Comparison of ENCODE assay signal across 18 cellular contexts in genomic region chr13:67943116-67943515, GRCh38.
A peak's percentile ranks its signal among the peaks of the same experiment; 100 is the strongest.
DNase-seq lines count a peak whose midpoint lies in the region; ATAC-seq and TF ChIP-seq lines count a peak whose summit lies in the region.
"Had no signal": no experiment of that assay in that cellular context is flagged by ENCODE, and none has a peak within 500 bp of the region (broad histone marks: within the 10 kb centered on the region; RNA-seq: fewer than 3 reads in every experiment).

No MANE protein-coding gene starts in this region.

- H3K79me2 ChIP-seq in mammary epithelial cell (ENCODE audit: insufficient read depth, low read length) (no peaks in the 10 kb centered on the region), trophoblast cell (ENCODE audit: control insufficient read depth, insufficient read depth, low read length, poor library complexity) (no peaks in the 10 kb centered on the region)

- BruUV-seq in MCF 10A (replicated peaks; lab: Mats Ljungman, UMichigan) (no TSS peak), mammary epithelial cell (replicated peaks; lab: Mats Ljungman, UMichigan) (no TSS peak)

- H4K91ac ChIP-seq in trophoblast cell (ENCODE audit: low read depth, low read length) = no peak overlapping the region

- H3K9me3 Mint-ChIP-seq in MCF 10A (ENCODE audit: unreplicated experiment) (peaks cover 8% of the 10 kb centered on the region), glutamatergic neuron (ENCODE audit: unreplicated experiment) (no peaks in the 10 kb centered on the region)
- H3K9me3 Mint-ChIP-seq: H9 had no signal

- H3K14ac ChIP-seq in trophoblast cell (ENCODE audit: low read length) = no peak overlapping the region

- H3K9me3 ChIP-seq in mammary epithelial cell (replicated peaks; ENCODE audit: insufficient read depth, low read length) (no peaks in the 10 kb centered on the region), trophoblast cell (ENCODE audit: insufficient read depth, low read depth, low read length) (no peaks in the 10 kb centered on the region), upper lobe of right lung (no peaks in the 10 kb centered on the region)

- H3K27me3 Mint-ChIP-seq in MCF 10A (ENCODE audit: insufficient read depth, unreplicated experiment) (no peaks in the 10 kb centered on the region), glutamatergic neuron (ENCODE audit: unreplicated experiment) (no peaks in the 10 kb centered on the region)
- H3K27me3 Mint-ChIP-seq: B cell; CD4-positive, alpha-beta memory T cell had no signal

- H3K4me1 Mint-ChIP-seq in MCF 10A (ENCODE audit: insufficient read depth, unreplicated experiment) (no peaks in the 10 kb centered on the region), glutamatergic neuron (ENCODE audit: low read depth, unreplicated experiment) (peaks cover 2% of the 10 kb centered on the region)
- H3K4me1 Mint-ChIP-seq: B cell; CD4-positive, alpha-beta memory T cell; H9 had no signal

- H3K4ac ChIP-seq in trophoblast cell (ENCODE audit: low read depth, low read length) = no peak overlapping the region

- no peak overlapping the region for H2AK5ac ChIP-seq in trophoblast cell (ENCODE audit: low read length)

- dilution Hi-C loops in mammary epithelial cell (cut with HindIII; ENCODE audit: low sequenced_read_pairs) = no loop called here

- H3K9ac ChIP-seq in mammary epithelial cell (ENCODE audit: insufficient read depth, low read length) = no peak overlapping the region
- no peak overlapping the region for H3K9ac ChIP-seq in trophoblast cell (ENCODE audit: low read length)

- H2AFZ ChIP-seq in mammary epithelial cell (ENCODE audit: low read depth, low read length) (no peak overlapping the region), trophoblast cell (ENCODE audit: insufficient read depth, low read length, poor library complexity) (no peak overlapping the region)

- no peaks in the 10 kb centered on the region for H4K20me1 ChIP-seq in mammary epithelial cell (ENCODE audit: insufficient read depth, low read length)

- DNase-seq in MCF 10A (ENCODE audit: unreplicated experiment) (peak; percentile 14), mammary epithelial cell (no peak), astrocyte of the spinal cord (ENCODE audit: low read depth, low spot score) (peak; percentile 32), glutamatergic neuron (no peak), AG08396 (ENCODE audit: low spot score) (no peak), hypothalamus (lab: John Stamatoyannopoulos, UW) (no peak), trophoblast cell (no peak), upper lobe of right lung (no peak)
- DNase-seq: 8988T; CD4-positive, alpha-beta memory T cell; DMS79 treated with DMSO at 0.1 percent for 48 hours; EL; GDM1; GOT3; H9; HFFc6 had no signal

- H3K27ac Mint-ChIP-seq in MCF 10A (ENCODE audit: low read depth, unreplicated experiment) (no peak overlapping the region), glutamatergic neuron (ENCODE audit: unreplicated experiment) (peak overlapping the region; percentile 11)
- H3K27ac Mint-ChIP-seq: B cell; CD4-positive, alpha-beta memory T cell; H9; HFFc6 had no signal

- H3K4me1 ChIP-seq in mammary epithelial cell (ENCODE audit: insufficient read depth, low read length) = no peaks in the 10 kb centered on the region
- no peaks in the 10 kb centered on the region for H3K4me1 ChIP-seq in trophoblast cell (ENCODE audit: control insufficient read depth in 1 of 2, insufficient read depth in 2 of 2, low read length in 2 of 2)
- no peaks in the 10 kb centered on the region for H3K4me1 ChIP-seq in upper lobe of right lung

- H2BK12ac ChIP-seq in trophoblast cell (ENCODE audit: low read length) = no peak overlapping the region

- no peak overlapping the region for H3K4me3 Mint-ChIP-seq in MCF 10A (ENCODE audit: unreplicated experiment)
- H3K4me3 Mint-ChIP-seq in glutamatergic neuron (ENCODE audit: unreplicated experiment) = no peak overlapping the region
- H3K4me3 Mint-ChIP-seq: B cell; CD4-positive, alpha-beta memory T cell; H9; HFFc6 had no signal

- H3K4me3 ChIP-seq in mammary epithelial cell (replicated peaks in 1 of 3; ENCODE audit: insufficient read depth in 1 of 3, low read depth in 2 of 3, low read length in 3 of 3) = no peak overlapping the region
- H3K4me3 ChIP-seq in astrocyte of the spinal cord (ENCODE audit: low read depth, low read length) = no peak overlapping the region
- H3K4me3 ChIP-seq in trophoblast cell (ENCODE audit: low read depth, low read length) = no peak overlapping the region
- no peak overlapping the region for H3K4me3 ChIP-seq in upper lobe of right lung

- H3K27ac ChIP-seq in mammary epithelial cell (ENCODE audit: insufficient read depth, low read depth, low read length) (no peak overlapping the region), trophoblast cell (ENCODE audit: low read depth, low read length) (no peak overlapping the region), upper lobe of right lung (no peak overlapping the region)
- H3K27ac ChIP-seq: C4-2B had no signal

- H4K12ac ChIP-seq in trophoblast cell (ENCODE audit: low read depth, low read length) = no peak overlapping the region

- 36% methylated on average over 3 of the region's 4 CpGs for WGBS in mammary epithelial cell (ENCODE audit: low coverage, missing lambda C conversion rate)
- no CpG with 5 or more reads among the region's 4 CpGs for WGBS in trophoblast cell (ENCODE audit: extremely low coverage, insufficient coverage, insufficient read length)

- H3K79me1 ChIP-seq in trophoblast cell (ENCODE audit: low read length) = no peaks in the 10 kb centered on the region

- H3K4me2 ChIP-seq in mammary epithelial cell (ENCODE audit: insufficient read depth, low read depth, low read length) = no peak overlapping the region
- no peak overlapping the region for H3K4me2 ChIP-seq in trophoblast cell (ENCODE audit: low read length)

- in situ Hi-C loops in mammary epithelial cell (cut with MboI; ENCODE audit: low sequenced_read_pairs in 2 of 2) = no loop called here
- in situ Hi-C loops in astrocyte of the spinal cord (cut with HindIII; ENCODE audit: low sequenced_read_pairs) = no loop called here

- intact Hi-C loops in MCF 10A (cut with micrococcal nuclease) = no loop called here
- intact Hi-C loops in mammary epithelial cell (cut with micrococcal nuclease) = no loop called here
- intact Hi-C loops in upper lobe of right lung (cut with DNase I) = no loop called here

- H3K27me3 ChIP-seq in mammary epithelial cell (ENCODE audit: insufficient read depth, low read length) (peaks cover 1% of the 10 kb centered on the region), trophoblast cell (ENCODE audit: insufficient read depth, low read length) (no peaks in the 10 kb centered on the region), upper lobe of right lung (no peaks in the 10 kb centered on the region)

- TF ChIP-seq CTCF in MCF 10A (IDR thresholded peaks at IDR 0.05; ENCODE audit: unreplicated experiment) (no peak), mammary epithelial cell (conservative IDR thresholded peaks at IDR 0.05 in 1 of 2, IDR thresholded peaks at IDR 0.05 in 1 of 2; ENCODE audit: extremely low read depth in 1 of 2, insufficient read depth in 1 of 2, low read depth in 1 of 2, low read length in 2 of 2) (no peak), astrocyte of the spinal cord (IDR thresholded peaks at IDR 0.05; ENCODE audit: low read depth, low read length) (no peak), glutamatergic neuron (IDR thresholded peaks at IDR 0.05; ENCODE audit: partially characterized antibody, unreplicated experiment) (no peak), upper lobe of right lung (IDR thresholded peaks at IDR 0.05) (no peak)

- CTCF ChIA-PET in MCF 10A (lab: Yijun Ruan, JAX) (no interaction called here), mammary epithelial cell (lab: Charles Lee; ENCODE audit: low non-redundant PET) (no interaction called here)

- ATAC-seq in upper lobe of right lung = no peak

- no peaks in the 10 kb centered on the region for H3K36me3 Mint-ChIP-seq in MCF 10A (ENCODE audit: insufficient read depth, unreplicated experiment)
- H3K36me3 Mint-ChIP-seq in glutamatergic neuron (ENCODE audit: unreplicated experiment) = no peaks in the 10 kb centered on the region
- H3K36me3 Mint-ChIP-seq: CD4-positive, alpha-beta memory T cell had no signal

- H3K23ac ChIP-seq in trophoblast cell (ENCODE audit: low read length) = no peak overlapping the region

- no peak overlapping the region for H3K18ac ChIP-seq in trophoblast cell (ENCODE audit: low read length)

- H3K36me3 ChIP-seq in mammary epithelial cell (ENCODE audit: insufficient read depth, low read length) = no peaks in the 10 kb centered on the region
- H3K36me3 ChIP-seq in trophoblast cell (ENCODE audit: control insufficient read depth in 1 of 2, insufficient read depth in 2 of 2, low read length in 2 of 2) = no peaks in the 10 kb centered on the region
- H3K36me3 ChIP-seq in upper lobe of right lung = no peaks in the 10 kb centered on the region

- no peak overlapping the region for H2BK120ac ChIP-seq in trophoblast cell (ENCODE audit: insufficient read depth, low read length, poor library complexity)

- no peak overlapping the region for H4K8ac ChIP-seq in trophoblast cell (ENCODE audit: low read depth, low read length)

- POLR2A ChIA-PET in MCF 10A (lab: Yijun Ruan, JAX) = no interaction called here

- H2BK5ac ChIP-seq in trophoblast cell (ENCODE audit: low read depth, low read length, poor library complexity) = no peak overlapping the region

Comparison
In these comparisons a context has a peak if more than half of its experiments do, and no peak if none do; other contexts are left out.
1. DNase-seq: peak in MCF 10A (single experiment) and astrocyte of the spinal cord (single experiment); none in mammary epithelial cell (single experiment), glutamatergic neuron (single experiment), AG08396 (single experiment), hypothalamus (0 of 51), trophoblast cell (0 of 2) and upper lobe of right lung (single experiment).